ENCODE assay signal across 24 cellular contexts in genomic region chr10:133343557-133343956, GRCh38. TPM values are rescaled to one million over a fixed set of nuclear protein-coding genes. Genes with fewer than 3 reads are reported as not detected.
"Had no signal": no experiment of that assay in that cellular context is flagged by ENCODE, and none has a peak within 500 bp of the region (broad histone marks: within the 10 kb centered on the region; RNA-seq: fewer than 3 reads in every experiment).

No MANE protein-coding gene starts in this region.

- H3K27me3 ChIP-seq: brain microvascular endothelial cell had no signal

- H3K36me3 ChIP-seq: brain microvascular endothelial cell, thoracic aorta, upper lobe of right lung had no signal

- H3K27ac ChIP-seq: brain microvascular endothelial cell, coronary artery, thoracic aorta, upper lobe of right lung had no signal

- DNase-seq: activated B cell treated with CpG ODN at 0.5 μM for 24 hours; activated CD4-positive, alpha-beta memory T cell treated with anti-CD3 and anti-CD28 coated beads, Interleukin-2, amount 10 ng/mL, durations not matched to agents 7 days and 5 days; activated CD4-positive, alpha-beta T cell treated with anti-CD3 and anti-CD28 coated beads for 48 hours; activated CD8-positive, alpha-beta memory T cell treated with anti-CD3 and anti-CD28 coated beads, Interleukin-2, amount 10 ng/mL, durations not matched to agents 7 days and 5 days; activated naive CD4-positive, alpha-beta T cell treated with anti-CD3 and anti-CD28 coated beads for 36 hours; activated naive CD8-positive, alpha-beta T cell treated with anti-CD3 and anti-CD28 coated beads, Interleukin-2, amount 50 U/mL, for 24 hours; activated T-cell treated with anti-CD3 and anti-CD28 coated beads, Interleukin-2, amount 50 U/mL, for 1 hour; anterior cingulate cortex; brain microvascular endothelial cell; nephron progenitor cell; nucleus accumbens; stimulated activated naive B cell treated with anti-CD40 and anti-IgM and Interleukin-4, amounts not matched to agents 10 μg/mL and 1 μg/mL and 100 μg/mL, for 72 hours; T-helper 9 cell; upper lobe of right lung had no signal

- H3K9me3 ChIP-seq: thoracic aorta, upper lobe of right lung had no signal

- H3K4me3 ChIP-seq: coronary artery, thoracic aorta, upper lobe of right lung had no signal

- H3K4me1 ChIP-seq: upper lobe of right lung had no signal

- ATAC-seq: activated CD8-positive, alpha-beta memory T cell treated with anti-CD3 and anti-CD28 coated beads, Interleukin-2, amount 10 ng/mL, durations not matched to agents 7 days and 5 days; activated naive CD8-positive, alpha-beta T cell treated with anti-CD3 and anti-CD28 coated beads, Interleukin-2, amount 50 U/mL, for 24 hours; activated T-helper 17 cell treated with anti-CD3 and anti-CD28 coated beads, Interleukin-2, amount 50 U/mL, for 72 hours; stimulated activated naive B cell treated with anti-CD40 and anti-IgM and Interleukin-4, amounts not matched to agents 10 μg/mL and 1 μg/mL and 100 μg/mL, for 72 hours; upper lobe of right lung had no signal

- FAIRE-seq: endometrium, frontal cortex, keratinocyte had no signal

RNA-seq across cellular contexts. Expression of gene PRAP1, which starts 3.6 kb away (rescaled TPM):
- total RNA-seq: activated B cell treated with CpG ODN at 0.5 μM for 24 hours; activated CD4-positive, alpha-beta memory T cell treated with anti-CD3 and anti-CD28 coated beads, Interleukin-2, amount 10 ng/mL, durations not matched to agents 7 days and 5 days; activated CD8-positive, alpha-beta memory T cell treated with anti-CD3 and anti-CD28 coated beads, Interleukin-2, amount 10 ng/mL, durations not matched to agents 7 days and 5 days; activated naive CD4-positive, alpha-beta T cell treated with anti-CD3 and anti-CD28 coated beads for 36 hours; activated T-helper 17 cell treated with anti-CD3 and anti-CD28 coated beads, Interleukin-2, amount 50 U/mL, for 72 hours; frontal cortex; lung microvascular endothelial cell; myocyte; renal cortical epithelial cell; thoracic aorta; upper lobe of right lung had no signal
- polyA plus RNA-seq: esophagus, keratinocyte had no signal

RNA-seq across cellular contexts. Expression of gene CALY, which starts 6.9 kb away (rescaled TPM):
- total RNA-seq: activated B cell treated with CpG ODN at 0.5 μM for 24 hours; activated CD4-positive, alpha-beta memory T cell treated with anti-CD3 and anti-CD28 coated beads, Interleukin-2, amount 10 ng/mL, durations not matched to agents 7 days and 5 days; activated CD8-positive, alpha-beta memory T cell treated with anti-CD3 and anti-CD28 coated beads, Interleukin-2, amount 10 ng/mL, durations not matched to agents 7 days and 5 days; activated naive CD4-positive, alpha-beta T cell treated with anti-CD3 and anti-CD28 coated beads for 36 hours; activated T-helper 17 cell treated with anti-CD3 and anti-CD28 coated beads, Interleukin-2, amount 50 U/mL, for 72 hours; lung microvascular endothelial cell; myocyte; renal cortical epithelial cell; thoracic aorta; upper lobe of right lung had no signal
- polyA plus RNA-seq: keratinocyte had no signal
